ENCODE assay signal across 13 cellular contexts in the genomic region with DNA sequence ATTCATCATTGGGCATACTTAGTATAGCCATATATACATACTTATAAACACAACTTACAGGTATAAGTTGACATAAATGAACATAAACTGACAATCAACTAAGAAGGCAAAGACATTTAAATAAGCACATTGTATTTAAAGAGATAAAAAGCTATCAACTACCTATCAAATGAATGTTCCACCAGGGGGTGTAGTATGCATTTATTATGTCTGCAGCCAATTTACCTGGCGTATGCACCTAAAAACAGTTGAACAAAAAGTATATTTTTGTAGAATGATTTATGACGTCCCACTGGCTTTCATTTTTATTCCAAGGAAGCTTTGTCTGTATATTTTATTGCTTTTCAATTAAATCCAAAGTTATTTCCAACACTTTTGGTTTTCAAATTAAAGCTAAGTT.
A peak's percentile ranks its signal among the peaks of the same experiment; 100 is the strongest.
DNase-seq lines count a peak whose midpoint lies in the region; ATAC-seq and TF ChIP-seq lines count a peak whose summit lies in the region.
"Had no signal": no experiment of that assay in that cellular context is flagged by ENCODE, and none has a peak within 500 bp of the region (broad histone marks: within the 10 kb centered on the region; RNA-seq: fewer than 3 reads in every experiment).

No MANE protein-coding gene starts in this region.

- no peaks in the 10 kb centered on the region for H3K9me3 ChIP-seq in neural progenitor cell (ENCODE audit: low read depth)
- H3K9me3 ChIP-seq in stomach = no peaks in the 10 kb centered on the region

- no peak overlapping the region for H2AFZ ChIP-seq in neural progenitor cell (replicated peaks)
- H2AFZ ChIP-seq: parathyroid adenoma had no signal

- no peak overlapping the region for H3K27ac ChIP-seq in neural progenitor cell
- H3K27ac ChIP-seq in stomach = no peak overlapping the region
- H3K27ac ChIP-seq: parathyroid adenoma had no signal

- no peaks in the 10 kb centered on the region for H3K27me3 Mint-ChIP-seq in chondrocyte (ENCODE audit: low read depth)
- H3K27me3 Mint-ChIP-seq in neural progenitor cell (ENCODE audit: insufficient read depth, low read depth) = peaks cover 11% of the 10 kb centered on the region

- H3K9me3 Mint-ChIP-seq in chondrocyte (ENCODE audit: low read depth) (peaks cover 7% of the 10 kb centered on the region), neural progenitor cell (peaks cover 21% of the 10 kb centered on the region)

- intact Hi-C loops in stomach (cut with DNase I; ENCODE audit: low total_unique reads) = no loop called here

- H3K36me3 ChIP-seq in neural progenitor cell = no peaks in the 10 kb centered on the region
- H3K36me3 ChIP-seq in stomach = no peaks in the 10 kb centered on the region

- TF ChIP-seq POLR2A in stomach (IDR thresholded peaks at IDR 0.05) = no peak

- no peak overlapping the region for H3K27ac Mint-ChIP-seq in chondrocyte (ENCODE audit: unreplicated experiment)
- H3K27ac Mint-ChIP-seq in neural progenitor cell = no peak overlapping the region

- H3K4me3 Mint-ChIP-seq in chondrocyte (ENCODE audit: unreplicated experiment) = no peak overlapping the region
- no peak overlapping the region for H3K4me3 Mint-ChIP-seq in neural progenitor cell

- no peak for TF ChIP-seq EP300 in stomach (IDR thresholded peaks at IDR 0.05)

- no peaks in the 10 kb centered on the region for H3K27me3 ChIP-seq in neural progenitor cell
- H3K27me3 ChIP-seq in stomach = no peaks in the 10 kb centered on the region

- ATAC-seq in GM18870 (IDR thresholded peaks at IDR 0.05; ENCODE audit: unreplicated experiment) = no peak
- ATAC-seq: activated CD4-positive, CD25-positive, alpha-beta regulatory T cell treated with anti-CD3 and anti-CD28 coated beads, Interleukin-2, amount 50 U/mL, for 24 hours; left cardiac atrium had no signal

- H3K4me2 ChIP-seq in neural progenitor cell = no peak overlapping the region

- H3K4me3 ChIP-seq in neural progenitor cell = no peak overlapping the region
- no peak overlapping the region for H3K4me3 ChIP-seq in stomach

- H3F3A ChIP-seq in neural progenitor cell (ENCODE audit: low read depth) = peaks cover 6% of the 10 kb centered on the region

- no peaks in the 10 kb centered on the region for H4K20me1 ChIP-seq in neural progenitor cell (ENCODE audit: low read depth)

- no peak overlapping the region for H3K9ac ChIP-seq in neural progenitor cell
- H3K9ac ChIP-seq: parathyroid adenoma had no signal

- TF ChIP-seq CTCF in chondrocyte (IDR thresholded peaks at IDR 0.05) (peak; percentile 67), neural progenitor cell (IDR thresholded peaks at IDR 0.05) (peak; percentile 29), stomach (IDR thresholded peaks at IDR 0.05) (peak in 1 of 7 experiments; percentile 41)

- peaks cover 15% of the 10 kb centered on the region for H3K4me1 ChIP-seq in neural progenitor cell
- no peaks in the 10 kb centered on the region for H3K4me1 ChIP-seq in stomach
- H3K4me1 ChIP-seq: parathyroid adenoma had no signal

- H3K36me3 Mint-ChIP-seq in chondrocyte (ENCODE audit: low read depth) (peaks cover 21% of the 10 kb centered on the region), neural progenitor cell (peaks cover 8% of the 10 kb centered on the region)

- DNase-seq in NCI-H146 (lab: John Stamatoyannopoulos, UW) (peak; percentile 37), NCI-H146 treated with DMSO at 0.1 percent for 48 hours (lab: John Stamatoyannopoulos, UW; ENCODE audit: unreplicated experiment) (no peak), NCI-H2081 (lab: John Stamatoyannopoulos, UW) (peak; percentile 7 to 46), chondrocyte (ENCODE audit: low spot score) (no peak), neural progenitor cell (ENCODE audit: low spot score) (no peak), stomach (no peak), HCEC 1CT (no peak)
- DNase-seq: activated naive CD4-positive, alpha-beta T cell treated with Interleukin-2 at 50 U/mL for 16 hours; left cardiac atrium; SHP77 had no signal

- no peaks in the 10 kb centered on the region for H3K79me2 ChIP-seq in neural progenitor cell (ENCODE audit: low read depth)
- H3K79me2 ChIP-seq: parathyroid adenoma had no signal

- H3K4me1 Mint-ChIP-seq in chondrocyte (ENCODE audit: low read depth) = peaks cover 29% of the 10 kb centered on the region
- H3K4me1 Mint-ChIP-seq in neural progenitor cell = peaks cover 29% of the 10 kb centered on the region

- WGBS in stomach, 5 donors = 33 to 57% (median 41%) methylated on average over 2 of the region's 2 CpGs

Comparison
In these comparisons a context has a peak if more than half of its experiments do, and no peak if none do; other contexts are left out.
1. DNase-seq: peak in NCI-H146 (single experiment) and NCI-H2081 (2 of 2); none in NCI-H146 treated with DMSO at 0.1 percent for 48 hours (single experiment), chondrocyte (single experiment), neural progenitor cell (single experiment), stomach (single experiment) and HCEC 1CT (single experiment).